37 cellular contexts compared by ENCODE assay signal in the genomic region with DNA sequence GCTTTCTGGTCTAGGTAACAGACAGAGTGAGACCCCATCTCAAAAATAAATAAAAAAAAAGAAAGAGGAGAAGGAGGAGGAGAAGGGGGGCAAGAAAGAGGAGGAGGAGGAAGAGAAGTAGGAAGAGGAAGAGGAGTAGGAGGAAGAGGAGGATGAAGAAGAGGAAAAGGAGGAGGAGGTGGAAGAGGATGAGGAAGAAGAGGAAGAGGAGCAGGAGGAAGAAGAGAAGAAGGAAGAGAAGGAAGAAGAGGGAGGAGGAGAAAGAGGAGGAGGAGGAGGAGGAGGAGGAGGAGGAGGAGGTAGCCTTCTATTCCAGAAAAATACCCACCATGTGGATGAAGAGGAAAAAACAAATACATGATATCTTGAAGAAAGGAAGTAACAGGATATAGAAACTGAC.
"Had no signal": no experiment of that assay in that cellular context is flagged by ENCODE, and none has a peak within 500 bp of the region (broad histone marks: within the 10 kb centered on the region; RNA-seq: fewer than 3 reads in every experiment).

No MANE protein-coding gene starts in this region.

- H3K9me3 Mint-ChIP-seq: activated naive CD4-positive, alpha-beta T cell treated with anti-CD3 and anti-CD28 coated beads, Interleukin-2, amount 10 ng/mL, durations not matched to agents 7 days and 5 days; activated naive CD4-positive, alpha-beta T cell treated with anti-CD3 and anti-CD28 coated beads, Interleukin-2, amount 50 U/mL, for 72 hours; activated naive CD8-positive, alpha-beta T cell treated with anti-CD3 and anti-CD28 coated beads for 36 hours; activated T-cell treated with anti-CD3 and anti-CD28 coated beads, Interleukin-2, amount 50 U/mL, for 4 hours; activated T-cell treated with anti-CD3 and anti-CD28 coated beads, Interleukin-2, amount 50 U/mL, for 72 hours; activated T-helper 1 cell treated with anti-CD3 and anti-CD28 coated beads, Interleukin-12 subunit alpha, Interleukin-12 subunit beta, Interleukin-2, Interleukin-4 antibody, amounts not matched to agents 30 ng/mL and 10 ng/mL and 1 ng/mL, durations not matched to agents 14 hours and 24 hours and 36 hours; central memory CD8-positive, alpha-beta T cell had no signal

- H3K4me3 Mint-ChIP-seq: activated naive CD4-positive, alpha-beta T cell treated with anti-CD3 and anti-CD28 coated beads for 36 hours; activated naive CD4-positive, alpha-beta T cell treated with anti-CD3 and anti-CD28 coated beads, Interleukin-2, amount 10 ng/mL, durations not matched to agents 7 days and 5 days; activated naive CD4-positive, alpha-beta T cell treated with anti-CD3 and anti-CD28 coated beads, Interleukin-2, amount 50 U/mL, for 24 hours; activated naive CD8-positive, alpha-beta T cell; activated naive CD8-positive, alpha-beta T cell treated with anti-CD3 and anti-CD28 coated beads for 36 hours; activated naive CD8-positive, alpha-beta T cell treated with anti-CD3 and anti-CD28 coated beads, Interleukin-2, amount 10 ng/mL, durations not matched to agents 7 days and 5 days; activated naive CD8-positive, alpha-beta T cell treated with anti-CD3 and anti-CD28 coated beads, Interleukin-2, amount 50 U/mL, for 24 hours; activated T-cell treated with anti-CD3 and anti-CD28 coated beads, Interleukin-2, amount 50 U/mL, for 24 hours; activated T-cell treated with anti-CD3 and anti-CD28 coated beads, Interleukin-2, amount 50 U/mL, for 4 hours; activated T-cell treated with anti-CD3 and anti-CD28 coated beads, Interleukin-2, amount 50 U/mL, for 72 hours; activated T-helper 1 cell treated with anti-CD3 and anti-CD28 coated beads, Interleukin-12 subunit alpha, Interleukin-12 subunit beta, Interleukin-2, Interleukin-4 antibody, amounts not matched to agents 30 ng/mL and 10 ng/mL and 1 ng/mL, durations not matched to agents 14 hours and 24 hours and 36 hours; activated T-helper 17 cell treated with anti-CD3 and anti-CD28 coated beads, Interleukin-2, amount 50 U/mL, for 72 hours; brain; central memory CD8-positive, alpha-beta T cell had no signal

- H3K27ac Mint-ChIP-seq: activated naive CD4-positive, alpha-beta T cell treated with anti-CD3 and anti-CD28 coated beads for 36 hours; activated naive CD4-positive, alpha-beta T cell treated with anti-CD3 and anti-CD28 coated beads, Interleukin-2, amount 10 ng/mL, durations not matched to agents 7 days and 5 days; activated naive CD4-positive, alpha-beta T cell treated with anti-CD3 and anti-CD28 coated beads, Interleukin-2, amount 50 U/mL, for 24 hours; activated naive CD8-positive, alpha-beta T cell; activated naive CD8-positive, alpha-beta T cell treated with anti-CD3 and anti-CD28 coated beads for 36 hours; activated naive CD8-positive, alpha-beta T cell treated with anti-CD3 and anti-CD28 coated beads, Interleukin-2, amount 10 ng/mL, durations not matched to agents 7 days and 5 days; activated naive CD8-positive, alpha-beta T cell treated with anti-CD3 and anti-CD28 coated beads, Interleukin-2, amount 50 U/mL, for 24 hours; activated T-cell treated with anti-CD3 and anti-CD28 coated beads, Interleukin-2, amount 50 U/mL, for 24 hours; activated T-cell treated with anti-CD3 and anti-CD28 coated beads, Interleukin-2, amount 50 U/mL, for 72 hours; activated T-helper 1 cell treated with anti-CD3 and anti-CD28 coated beads, Interleukin-12 subunit alpha, Interleukin-12 subunit beta, Interleukin-2, Interleukin-4 antibody, amounts not matched to agents 30 ng/mL and 10 ng/mL and 1 ng/mL, durations not matched to agents 14 hours and 24 hours and 36 hours; activated T-helper 17 cell treated with anti-CD3 and anti-CD28 coated beads, Interleukin-2, amount 50 U/mL, for 72 hours; activated T-helper 2 cell treated with anti-CD3 and anti-CD28 coated beads, Interferon-gamma antibody, Interleukin-2, Interleukin-4, amounts not matched to agents 10 μg/mL and 5 μg/mL and 100 μg/mL, durations not matched to agents 14 hours and 24 hours and 36 hours had no signal

- H3K27me3 ChIP-seq: adrenal gland, ascending aorta, body of pancreas, brain microvascular endothelial cell, cardiac muscle cell had no signal

- H3K4me1 ChIP-seq: adrenal gland, ascending aorta, body of pancreas had no signal

- H3K4me1 Mint-ChIP-seq: activated naive CD4-positive, alpha-beta T cell treated with anti-CD3 and anti-CD28 coated beads, Interleukin-2, amount 10 ng/mL, durations not matched to agents 7 days and 5 days; activated naive CD4-positive, alpha-beta T cell treated with anti-CD3 and anti-CD28 coated beads, Interleukin-2, amount 50 U/mL, for 24 hours; activated naive CD8-positive, alpha-beta T cell treated with anti-CD3 and anti-CD28 coated beads for 36 hours; activated naive CD8-positive, alpha-beta T cell treated with anti-CD3 and anti-CD28 coated beads, Interleukin-2, amount 10 ng/mL, durations not matched to agents 7 days and 5 days; activated naive CD8-positive, alpha-beta T cell treated with anti-CD3 and anti-CD28 coated beads, Interleukin-2, amount 50 U/mL, for 24 hours; activated T-helper 17 cell treated with anti-CD3 and anti-CD28 coated beads, Interleukin-2, amount 50 U/mL, for 72 hours; central memory CD8-positive, alpha-beta T cell had no signal

- H3K36me3 Mint-ChIP-seq: activated naive CD4-positive, alpha-beta T cell treated with anti-CD3 and anti-CD28 coated beads, Interleukin-2, amount 10 ng/mL, durations not matched to agents 7 days and 5 days; activated naive CD4-positive, alpha-beta T cell treated with anti-CD3 and anti-CD28 coated beads, Interleukin-2, amount 50 U/mL, for 24 hours; activated naive CD8-positive, alpha-beta T cell; activated naive CD8-positive, alpha-beta T cell treated with anti-CD3 and anti-CD28 coated beads for 36 hours; activated naive CD8-positive, alpha-beta T cell treated with anti-CD3 and anti-CD28 coated beads, Interleukin-2, amount 10 ng/mL, durations not matched to agents 7 days and 5 days had no signal

- H3K27ac ChIP-seq: adrenal gland, ascending aorta, body of pancreas, brain microvascular endothelial cell, cardiac muscle cell had no signal

- H3K36me3 ChIP-seq: adrenal gland, ascending aorta, brain microvascular endothelial cell, cardiac muscle cell had no signal

- H3K4me3 ChIP-seq: adrenal gland, ascending aorta, body of pancreas, cardiac muscle cell had no signal

- DNase-seq: activated effector memory CD4-positive, alpha-beta T cell treated with anti-CD3 and anti-CD28 coated beads, Interleukin-2, amount 50 U/mL, for 16 hours; activated effector memory CD4-positive, alpha-beta T cell treated with Interleukin-2 at 50 U/mL for 16 hours; activated gamma-delta T cell; activated gamma-delta T cell treated with Interleukin-2 at 50 U/mL for 16 hours; activated naive CD4-positive, alpha-beta T cell; activated naive CD4-positive, alpha-beta T cell treated with anti-CD3 and anti-CD28 coated beads for 36 hours; activated naive CD4-positive, alpha-beta T cell treated with anti-CD3 and anti-CD28 coated beads, Interleukin-2, amount 10 ng/mL, durations not matched to agents 7 days and 5 days; activated naive CD4-positive, alpha-beta T cell treated with anti-CD3 and anti-CD28 coated beads, Interleukin-2, amount 50 U/mL, for 16 hours; activated naive CD4-positive, alpha-beta T cell treated with Interleukin-2 at 50 U/mL for 16 hours; activated naive CD8-positive, alpha-beta T cell treated with anti-CD3 and anti-CD28 coated beads for 36 hours; activated naive CD8-positive, alpha-beta T cell treated with anti-CD3 and anti-CD28 coated beads, Interleukin-2, amount 10 ng/mL, durations not matched to agents 7 days and 5 days; activated naive CD8-positive, alpha-beta T cell treated with anti-CD3 and anti-CD28 coated beads, Interleukin-2, amount 50 U/mL, for 24 hours; activated T-cell treated with anti-CD3 and anti-CD28 coated beads, Interleukin-2, amount 50 U/mL, for 1 hour; activated T-cell treated with anti-CD3 and anti-CD28 coated beads, Interleukin-2, amount 50 U/mL, for 24 hours; activated T-cell treated with anti-CD3 and anti-CD28 coated beads, Interleukin-2, amount 50 U/mL, for 4 hours; activated T-cell treated with anti-CD3 and anti-CD28 coated beads, Interleukin-2, amount 50 U/mL, for 48 hours; activated T-cell treated with anti-CD3 and anti-CD28 coated beads, Interleukin-2, amount 50 U/mL, for 72 hours; adrenal gland; amniotic stem cell; amygdala; anterior cingulate cortex; aorta; body of pancreas; brain microvascular endothelial cell; caudate nucleus; central memory CD4-positive, alpha-beta T cell; cerebellar nuclear complex had no signal

- H3K9me3 ChIP-seq: adrenal gland, body of pancreas had no signal
